2 cellular contexts compared by ENCODE assay signal in the genomic region with DNA sequence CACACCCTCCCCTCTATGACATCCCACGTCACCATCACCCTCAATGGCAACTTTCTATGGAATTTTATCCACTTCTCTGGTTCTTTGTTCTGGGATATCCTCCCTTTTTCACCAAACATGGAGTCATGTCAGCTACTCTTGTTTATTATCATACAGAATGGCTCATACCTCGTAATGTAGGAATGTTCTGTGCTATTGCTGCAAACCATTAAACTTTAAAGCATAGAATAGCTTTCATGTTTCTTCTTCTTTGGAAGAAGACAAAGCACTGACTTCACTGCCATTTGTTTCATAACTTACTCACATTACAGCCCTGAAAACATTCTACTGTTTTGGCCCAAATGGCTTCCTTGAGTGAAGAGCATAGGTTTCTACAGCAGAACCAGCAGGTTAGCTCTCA.
TF ChIP-seq lines count a peak whose summit lies in the region.

No MANE protein-coding gene starts in this region.

TF ChIP-seq in SK-N-SH, 30 proteins besides CTCF, POLR2A, EP300 and RAD21 (continued from another document):
- TF ChIP-seq USF2 (IDR thresholded peaks at IDR 0.05; ENCODE audit: borderline replicate concordance, low read depth, low read length), result no peak
- no peak for TF ChIP-seq SMC3 (IDR thresholded peaks at IDR 0.05; ENCODE audit: low read depth, low read length)
- TF ChIP-seq TEAD4 (IDR thresholded peaks at IDR 0.05; ENCODE audit: borderline replicate concordance, insufficient read depth), result no peak
- TF ChIP-seq EZH2phosphoT487 (IDR thresholded peaks at IDR 0.05; ENCODE audit: borderline replicate concordance, low read depth), result no peak
- no peak for TF ChIP-seq RFX5 (IDR thresholded peaks at IDR 0.05; ENCODE audit: low read length)
- no peak for TF ChIP-seq MEF2A (IDR thresholded peaks at IDR 0.05; ENCODE audit: borderline replicate concordance, low read depth)
- no peak for TF ChIP-seq GABPA (IDR thresholded peaks at IDR 0.05; ENCODE audit: low read depth)
- TF ChIP-seq, protein P1, sequence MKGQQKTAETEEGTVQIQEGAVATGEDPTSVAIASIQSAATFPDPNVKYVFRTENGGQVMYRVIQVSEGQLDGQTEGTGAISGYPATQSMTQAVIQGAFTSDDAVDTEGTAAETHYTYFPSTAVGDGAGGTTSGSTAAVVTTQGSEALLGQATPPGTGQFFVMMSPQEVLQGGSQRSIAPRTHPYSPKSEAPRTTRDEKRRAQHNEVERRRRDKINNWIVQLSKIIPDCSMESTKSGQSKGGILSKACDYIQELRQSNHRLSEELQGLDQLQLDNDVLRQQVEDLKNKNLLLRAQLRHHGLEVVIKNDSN (IDR thresholded peaks at IDR 0.05; ENCODE audit: borderline replicate concordance, low read depth), result no peak
- no peak for TF ChIP-seq GATA2 (CRISPR knock-in tag; IDR thresholded peaks at IDR 0.05)
- TF ChIP-seq, protein P2, sequence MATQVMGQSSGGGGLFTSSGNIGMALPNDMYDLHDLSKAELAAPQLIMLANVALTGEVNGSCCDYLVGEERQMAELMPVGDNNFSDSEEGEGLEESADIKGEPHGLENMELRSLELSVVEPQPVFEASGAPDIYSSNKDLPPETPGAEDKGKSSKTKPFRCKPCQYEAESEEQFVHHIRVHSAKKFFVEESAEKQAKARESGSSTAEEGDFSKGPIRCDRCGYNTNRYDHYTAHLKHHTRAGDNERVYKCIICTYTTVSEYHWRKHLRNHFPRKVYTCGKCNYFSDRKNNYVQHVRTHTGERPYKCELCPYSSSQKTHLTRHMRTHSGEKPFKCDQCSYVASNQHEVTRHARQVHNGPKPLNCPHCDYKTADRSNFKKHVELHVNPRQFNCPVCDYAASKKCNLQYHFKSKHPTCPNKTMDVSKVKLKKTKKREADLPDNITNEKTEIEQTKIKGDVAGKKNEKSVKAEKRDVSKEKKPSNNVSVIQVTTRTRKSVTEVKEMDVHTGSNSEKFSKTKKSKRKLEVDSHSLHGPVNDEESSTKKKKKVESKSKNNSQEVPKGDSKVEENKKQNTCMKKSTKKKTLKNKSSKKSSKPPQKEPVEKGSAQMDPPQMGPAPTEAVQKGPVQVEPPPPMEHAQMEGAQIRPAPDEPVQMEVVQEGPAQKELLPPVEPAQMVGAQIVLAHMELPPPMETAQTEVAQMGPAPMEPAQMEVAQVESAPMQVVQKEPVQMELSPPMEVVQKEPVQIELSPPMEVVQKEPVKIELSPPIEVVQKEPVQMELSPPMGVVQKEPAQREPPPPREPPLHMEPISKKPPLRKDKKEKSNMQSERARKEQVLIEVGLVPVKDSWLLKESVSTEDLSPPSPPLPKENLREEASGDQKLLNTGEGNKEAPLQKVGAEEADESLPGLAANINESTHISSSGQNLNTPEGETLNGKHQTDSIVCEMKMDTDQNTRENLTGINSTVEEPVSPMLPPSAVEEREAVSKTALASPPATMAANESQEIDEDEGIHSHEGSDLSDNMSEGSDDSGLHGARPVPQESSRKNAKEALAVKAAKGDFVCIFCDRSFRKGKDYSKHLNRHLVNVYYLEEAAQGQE (IDR thresholded peaks at IDR 0.05; ENCODE audit: low read depth, low read length), result no peak
- TF ChIP-seq, protein P3, sequence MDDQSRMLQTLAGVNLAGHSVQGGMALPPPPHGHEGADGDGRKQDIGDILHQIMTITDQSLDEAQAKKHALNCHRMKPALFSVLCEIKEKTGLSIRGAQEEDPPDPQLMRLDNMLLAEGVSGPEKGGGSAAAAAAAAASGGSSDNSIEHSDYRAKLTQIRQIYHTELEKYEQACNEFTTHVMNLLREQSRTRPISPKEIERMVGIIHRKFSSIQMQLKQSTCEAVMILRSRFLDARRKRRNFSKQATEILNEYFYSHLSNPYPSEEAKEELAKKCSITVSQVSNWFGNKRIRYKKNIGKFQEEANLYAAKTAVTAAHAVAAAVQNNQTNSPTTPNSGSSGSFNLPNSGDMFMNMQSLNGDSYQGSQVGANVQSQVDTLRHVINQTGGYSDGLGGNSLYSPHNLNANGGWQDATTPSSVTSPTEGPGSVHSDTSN (IDR thresholded peaks at IDR 0.05), result no peak
- TF ChIP-seq FOXJ3 (CRISPR knock-in tag; IDR thresholded peaks at IDR 0.05), result no peak
- TF ChIP-seq FOSL2 (IDR thresholded peaks at IDR 0.05; ENCODE audit: borderline replicate concordance, low read depth), result no peak
- TF ChIP-seq RXRA (IDR thresholded peaks at IDR 0.05; ENCODE audit: borderline replicate concordance, low read depth), result no peak

TF ChIP-seq in SK-N-SH treated with all-trans-retinoic acid at 6 μM for 48 hours, 23 proteins besides CTCF, POLR2A, EP300 and RAD21 (continued from another document):
- TF ChIP-seq ZFP3 (CRISPR knock-in tag; IDR thresholded peaks at IDR 0.05) (no peak), ZC3H10 (CRISPR knock-in tag; IDR thresholded peaks at IDR 0.05) (no peak), ISL1 (CRISPR knock-in tag; IDR thresholded peaks at IDR 0.05) (no peak), PPARA (CRISPR knock-in tag; IDR thresholded peaks at IDR 0.05; ENCODE audit: borderline replicate concordance) (no peak), ESRRG (CRISPR knock-in tag; IDR thresholded peaks at IDR 0.05) (no peak), CREB5 (CRISPR knock-in tag; IDR thresholded peaks at IDR 0.05; ENCODE audit: low read depth) (no peak), ARNTL (CRISPR knock-in tag; IDR thresholded peaks at IDR 0.05; ENCODE audit: borderline replicate concordance, low read depth) (no peak), TOX (CRISPR knock-in tag; IDR thresholded peaks at IDR 0.05; ENCODE audit: borderline replicate concordance) (no peak), CSDC2 (CRISPR knock-in tag; IDR thresholded peaks at IDR 0.05) (no peak), ZFP30 (CRISPR knock-in tag; IDR thresholded peaks at IDR 0.05) (no peak), CSRNP3 (CRISPR knock-in tag; IDR thresholded peaks at IDR 0.05) (no peak), GLIS3 (CRISPR knock-in tag; IDR thresholded peaks at IDR 0.05) (no peak), RARB (CRISPR knock-in tag; IDR thresholded peaks at IDR 0.05) (no peak), SNAI2 (CRISPR knock-in tag; IDR thresholded peaks at IDR 0.05) (no peak)
